In the genomic region with DNA sequence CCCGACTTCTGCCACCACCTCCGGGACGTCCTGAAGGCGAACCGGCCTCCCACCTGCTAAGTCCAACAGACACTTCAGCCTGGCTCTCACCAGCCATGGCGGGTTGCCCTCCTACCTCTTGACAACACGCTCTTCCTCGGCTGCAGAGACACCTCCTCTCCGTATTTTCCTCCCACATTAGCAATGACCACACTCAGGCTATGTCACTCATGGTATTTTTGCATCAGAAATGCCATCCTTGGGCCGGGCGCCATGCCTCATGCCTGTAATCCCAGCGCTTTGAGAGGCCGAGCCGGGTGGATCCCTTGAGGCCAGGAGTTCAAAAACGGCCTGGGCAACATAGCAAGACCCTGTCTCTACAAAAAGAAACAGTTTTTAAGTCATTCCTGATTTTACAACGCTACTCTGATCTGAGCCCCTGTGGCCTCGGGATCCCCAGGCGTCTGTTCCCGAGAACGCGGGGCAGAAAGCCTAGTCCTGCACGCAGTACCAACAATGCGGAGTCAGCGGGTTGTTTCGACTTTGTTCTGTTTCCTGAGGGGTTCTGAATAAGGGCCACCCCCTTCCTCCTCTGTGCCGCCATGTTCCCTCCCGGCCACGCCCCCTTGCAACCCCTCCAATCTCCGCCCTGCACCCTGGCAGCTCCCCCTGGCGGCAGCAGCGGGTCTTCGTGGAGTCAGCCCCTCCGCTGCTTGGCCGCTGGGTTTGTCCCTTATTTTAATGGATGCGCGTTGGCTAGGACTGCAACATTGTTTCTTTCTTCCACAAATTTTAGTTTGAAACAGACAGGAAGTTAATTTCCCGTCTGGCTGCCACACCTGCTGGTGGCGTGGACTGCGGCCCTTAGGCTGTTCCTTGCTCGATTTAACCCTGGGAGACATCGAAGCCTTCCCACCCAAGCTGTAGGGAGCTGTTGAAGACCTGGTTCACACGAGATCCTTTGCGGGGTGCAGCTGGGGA, we compare ENCODE assay signal across 1 cellular context.
TF ChIP-seq lines count a peak whose summit lies in the region.

No MANE protein-coding gene starts in this region.

TF ChIP-seq in K562, 482 proteins besides CTCF, POLR2A, EP300 and RAD21 (continued from another document and continues in another):
- TF ChIP-seq RCOR1 (IDR thresholded peaks at IDR 0.05; ENCODE audit: borderline replicate concordance in 1 of 2, low read depth in 2 of 2, low read length in 2 of 2) = peak; percentile 39 to 77; a peak in 1 of 4 replicates
- 0 out of 4 replicates have a peak, but pooled peaks of 1 of the 2 experiments have one; percentile 17 for TF ChIP-seq SRF (CRISPR knock-in tag; IDR thresholded peaks at IDR 0.05)
- TF ChIP-seq ARID4B (CRISPR knock-in tag; IDR thresholded peaks at IDR 0.05) = peak; percentile 92
- peak; percentile 33; the same call in 1 of the 2 replicates for TF ChIP-seq MAFG (tag; conservative IDR thresholded peaks at IDR 0.05)
- TF ChIP-seq ZNF75A (CRISPR knock-in tag; IDR thresholded peaks at IDR 0.05) = no peak
- TF ChIP-seq POLR3G (IDR thresholded peaks at IDR 0.05; ENCODE audit: extremely low read depth, insufficient read length, insufficient replicate concordance) = no peak
- TF ChIP-seq, protein P1, sequence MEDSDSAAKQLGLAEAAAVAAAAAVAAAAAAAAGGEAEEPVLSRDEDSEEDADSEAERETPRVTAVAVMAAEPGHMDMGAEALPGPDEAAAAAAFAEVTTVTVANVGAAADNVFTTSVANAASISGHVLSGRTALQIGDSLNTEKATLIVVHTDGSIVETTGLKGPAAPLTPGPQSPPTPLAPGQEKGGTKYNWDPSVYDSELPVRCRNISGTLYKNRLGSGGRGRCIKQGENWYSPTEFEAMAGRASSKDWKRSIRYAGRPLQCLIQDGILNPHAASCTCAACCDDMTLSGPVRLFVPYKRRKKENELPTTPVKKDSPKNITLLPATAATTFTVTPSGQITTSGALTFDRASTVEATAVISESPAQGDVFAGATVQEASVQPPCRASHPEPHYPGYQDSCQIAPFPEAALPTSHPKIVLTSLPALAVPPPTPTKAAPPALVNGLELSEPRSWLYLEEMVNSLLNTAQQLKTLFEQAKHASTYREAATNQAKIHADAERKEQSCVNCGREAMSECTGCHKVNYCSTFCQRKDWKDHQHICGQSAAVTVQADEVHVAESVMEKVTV (CRISPR knock-in tag; IDR thresholded peaks at IDR 0.05) = no peak
- peak in 1 of 2 experiments; percentile 51; a peak in 1 of 4 replicates for TF ChIP-seq HDAC1 (IDR thresholded peaks at IDR 0.05)
- no peak for TF ChIP-seq SMARCA4 (IDR thresholded peaks at IDR 0.05)
- TF ChIP-seq, protein P2, sequence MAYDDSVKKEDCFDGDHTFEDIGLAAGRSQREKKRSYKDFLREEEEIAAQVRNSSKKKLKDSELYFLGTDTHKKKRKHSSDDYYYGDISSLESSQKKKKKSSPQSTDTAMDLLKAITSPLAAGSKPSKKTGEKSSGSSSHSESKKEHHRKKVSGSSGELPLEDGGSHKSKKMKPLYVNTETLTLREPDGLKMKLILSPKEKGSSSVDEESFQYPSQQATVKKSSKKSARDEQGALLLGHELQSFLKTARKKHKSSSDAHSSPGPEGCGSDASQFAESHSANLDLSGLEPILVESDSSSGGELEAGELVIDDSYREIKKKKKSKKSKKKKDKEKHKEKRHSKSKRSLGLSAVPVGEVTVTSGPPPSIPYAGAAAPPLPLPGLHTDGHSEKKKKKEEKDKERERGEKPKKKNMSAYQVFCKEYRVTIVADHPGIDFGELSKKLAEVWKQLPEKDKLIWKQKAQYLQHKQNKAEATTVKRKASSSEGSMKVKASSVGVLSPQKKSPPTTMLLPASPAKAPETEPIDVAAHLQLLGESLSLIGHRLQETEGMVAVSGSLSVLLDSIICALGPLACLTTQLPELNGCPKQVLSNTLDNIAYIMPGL (CRISPR knock-in tag; IDR thresholded peaks at IDR 0.05) = peak; percentile 83; the same call in 1 of the 2 replicates
- 0 out of 2 replicates have a peak, but pooled peaks have one; percentile 38 for TF ChIP-seq SMARCC2 (IDR thresholded peaks at IDR 0.05; ENCODE audit: low read depth)
- TF ChIP-seq PTRF (tag; IDR thresholded peaks at IDR 0.05) = no peak
- TF ChIP-seq MGA (IDR thresholded peaks at IDR 0.05) = 0 out of 2 replicates have a peak, but pooled peaks have one; percentile 16
- TF ChIP-seq FOXJ3 (CRISPR knock-in tag; IDR thresholded peaks at IDR 0.05) = no peak
- no peak for TF ChIP-seq PATZ1 (CRISPR knock-in tag; IDR thresholded peaks at IDR 0.05; ENCODE audit: borderline replicate concordance)
- TF ChIP-seq, protein P3, sequence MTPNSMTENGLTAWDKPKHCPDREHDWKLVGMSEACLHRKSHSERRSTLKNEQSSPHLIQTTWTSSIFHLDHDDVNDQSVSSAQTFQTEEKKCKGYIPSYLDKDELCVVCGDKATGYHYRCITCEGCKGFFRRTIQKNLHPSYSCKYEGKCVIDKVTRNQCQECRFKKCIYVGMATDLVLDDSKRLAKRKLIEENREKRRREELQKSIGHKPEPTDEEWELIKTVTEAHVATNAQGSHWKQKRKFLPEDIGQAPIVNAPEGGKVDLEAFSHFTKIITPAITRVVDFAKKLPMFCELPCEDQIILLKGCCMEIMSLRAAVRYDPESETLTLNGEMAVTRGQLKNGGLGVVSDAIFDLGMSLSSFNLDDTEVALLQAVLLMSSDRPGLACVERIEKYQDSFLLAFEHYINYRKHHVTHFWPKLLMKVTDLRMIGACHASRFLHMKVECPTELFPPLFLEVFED (CRISPR knock-in tag; conservative IDR thresholded peaks at IDR 0.05) = 0 out of 2 replicates have a peak, but pooled peaks have one; percentile 30
- TF ChIP-seq KLF16 (IDR thresholded peaks at IDR 0.05) = peak; percentile 44; the same call in 1 of the 2 replicates
- TF ChIP-seq BRD9 (IDR thresholded peaks at IDR 0.05; ENCODE audit: low read depth, partially characterized antibody) = peak; percentile 64
- TF ChIP-seq TAF7 (tag; IDR thresholded peaks at IDR 0.05) = peak; percentile 80
- TF ChIP-seq CREB3 (tag; conservative IDR thresholded peaks at IDR 0.05; ENCODE audit: low read depth) = no peak
- TF ChIP-seq POLR2H (tag; IDR thresholded peaks at IDR 0.05; ENCODE audit: low read depth) = 0 out of 2 replicates have a peak, but pooled peaks have one; percentile 28
- no peak for TF ChIP-seq NFIC (IDR thresholded peaks at IDR 0.05)
- 0 out of 2 replicates have a peak, but pooled peaks have one; percentile 35 for TF ChIP-seq ZSCAN32 (CRISPR knock-in tag; IDR thresholded peaks at IDR 0.05)
- peak; percentile 90 for TF ChIP-seq NFRKB (IDR thresholded peaks at IDR 0.05; ENCODE audit: low read depth)
